In the genomic region with DNA sequence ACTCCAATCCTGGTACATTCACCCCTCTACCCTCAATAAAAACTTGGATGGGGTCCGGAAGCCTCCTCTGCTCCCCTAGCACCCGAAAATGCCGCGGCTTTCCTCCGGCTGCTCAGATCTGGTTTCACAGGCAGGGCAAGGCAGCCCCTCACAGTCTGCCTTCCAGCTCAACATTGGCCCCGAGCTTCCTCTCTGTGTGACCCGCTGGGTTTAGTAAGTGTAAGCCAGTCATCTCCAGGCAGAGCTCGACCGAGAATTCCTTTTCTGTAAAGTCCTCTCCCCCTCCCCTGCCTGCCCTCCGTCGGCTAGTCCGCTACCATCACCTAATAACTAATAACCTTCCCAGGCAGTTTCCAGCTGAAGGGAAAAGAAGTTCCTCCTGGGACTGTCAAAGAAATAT, we compare ENCODE assay signal across 1 cellular context.
TF ChIP-seq lines count a peak whose summit lies in the region.

No MANE protein-coding gene starts in this region.

TF ChIP-seq in H1, 55 proteins besides CTCF, POLR2A, EP300 and RAD21 (continued from another document):
- TF ChIP-seq, protein P1, sequence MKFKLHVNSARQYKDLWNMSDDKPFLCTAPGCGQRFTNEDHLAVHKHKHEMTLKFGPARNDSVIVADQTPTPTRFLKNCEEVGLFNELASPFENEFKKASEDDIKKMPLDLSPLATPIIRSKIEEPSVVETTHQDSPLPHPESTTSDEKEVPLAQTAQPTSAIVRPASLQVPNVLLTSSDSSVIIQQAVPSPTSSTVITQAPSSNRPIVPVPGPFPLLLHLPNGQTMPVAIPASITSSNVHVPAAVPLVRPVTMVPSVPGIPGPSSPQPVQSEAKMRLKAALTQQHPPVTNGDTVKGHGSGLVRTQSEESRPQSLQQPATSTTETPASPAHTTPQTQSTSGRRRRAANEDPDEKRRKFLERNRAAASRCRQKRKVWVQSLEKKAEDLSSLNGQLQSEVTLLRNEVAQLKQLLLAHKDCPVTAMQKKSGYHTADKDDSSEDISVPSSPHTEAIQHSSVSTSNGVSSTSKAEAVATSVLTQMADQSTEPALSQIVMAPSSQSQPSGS (IDR thresholded peaks at IDR 0.05; ENCODE audit: low read length) = no peak
- TF ChIP-seq SRF (IDR thresholded peaks at IDR 0.05; ENCODE audit: low read depth, low read length) = no peak
- no peak for TF ChIP-seq TEAD4 (IDR thresholded peaks at IDR 0.05; ENCODE audit: low read depth, low read length)
- no peak for TF ChIP-seq TCF12 (IDR thresholded peaks at IDR 0.05; ENCODE audit: low read depth, low read length)
- no peak for TF ChIP-seq CBX5 (IDR thresholded peaks at IDR 0.05; ENCODE audit: low read depth, low read length)
- no peak for TF ChIP-seq GABPA (IDR thresholded peaks at IDR 0.05; ENCODE audit: borderline replicate concordance, insufficient read depth, low read length)
- TF ChIP-seq RFX5 (IDR thresholded peaks at IDR 0.05; ENCODE audit: borderline replicate concordance, low read depth, low read length) = no peak
- no peak for TF ChIP-seq RNF2 (IDR thresholded peaks at IDR 0.05; ENCODE audit: borderline replicate concordance, low read depth, low read length, missing control alignments, poor library complexity, severe bottlenecking)
- no peak for TF ChIP-seq TAF1 (IDR thresholded peaks at IDR 0.05; ENCODE audit: low read depth, low read length)
- no peak for TF ChIP-seq BACH1 (IDR thresholded peaks at IDR 0.05; ENCODE audit: low read length)
- no peak for TF ChIP-seq GTF2F1 (IDR thresholded peaks at IDR 0.05; ENCODE audit: borderline replicate concordance, low read depth, low read length)
